In genomic region chr10:97713351-97713827, GRCh38 we compare ENCODE assay signal across 8 cellular contexts. TPM values are rescaled to one million over a fixed set of nuclear protein-coding genes. Genes with fewer than 3 reads are reported as not detected.
A peak's percentile ranks its signal among the peaks of the same experiment; 100 is the strongest.
DNase-seq lines count a peak whose midpoint lies in the region; ATAC-seq and TF ChIP-seq lines count a peak whose summit lies in the region.

Gene MARVELD1 (plus strand): TSS chr10:97713730. CDS start chr10:97713877, 147 bp downstream.

- peaks cover 7% of the 10 kb centered on the region; the same call in 1 of the 2 replicates for H3K4me1 ChIP-seq in MM.1S (ENCODE audit: low read length)

- H3K9me3 ChIP-seq in MM.1S (replicated peaks; ENCODE audit: insufficient read depth, low read length): no peaks in the 10 kb centered on the region

- no peaks in the 10 kb centered on the region for H4K20me1 ChIP-seq in MM.1S (ENCODE audit: insufficient read depth, low read length)

- no peaks in the 10 kb centered on the region for H3K9me3 Mint-ChIP-seq in activated CD4-positive, alpha-beta T cell treated with anti-CD3 and anti-CD28 coated beads, Interleukin-2, amount 10 ng/mL, durations not matched to agents 7 days and 5 days
- no peaks in the 10 kb centered on the region for H3K9me3 Mint-ChIP-seq in nephron progenitor cell

- no peak for TF ChIP-seq CTCF in MM.1S (IDR thresholded peaks at IDR 0.05; ENCODE audit: low read length)
- TF ChIP-seq CTCF in fibroblast of mammary gland (conservative IDR thresholded peaks at IDR 0.05; ENCODE audit: control insufficient read depth, insufficient read depth, low read depth, low read length): no peak
- no peak for TF ChIP-seq CTCF in nephron progenitor cell (IDR thresholded peaks at IDR 0.05)

- H3F3A ChIP-seq in MM.1S (ENCODE audit: insufficient read depth, low read length): no peaks in the 10 kb centered on the region

- no peaks in the 10 kb centered on the region for H3K36me3 Mint-ChIP-seq in activated CD4-positive, alpha-beta T cell treated with anti-CD3 and anti-CD28 coated beads, Interleukin-2, amount 10 ng/mL, durations not matched to agents 7 days and 5 days (ENCODE audit: low read depth)
- H3K36me3 Mint-ChIP-seq in nephron progenitor cell (ENCODE audit: low read depth): peaks cover 20% of the 10 kb centered on the region

- H3K36me3 ChIP-seq in MM.1S (replicated peaks; ENCODE audit: insufficient read depth, low read length): no peaks in the 10 kb centered on the region

- H3K4me1 Mint-ChIP-seq in activated CD4-positive, alpha-beta T cell treated with anti-CD3 and anti-CD28 coated beads, Interleukin-2, amount 10 ng/mL, durations not matched to agents 7 days and 5 days: peaks cover 15% of the 10 kb centered on the region
- peaks cover 54% of the 10 kb centered on the region for H3K4me1 Mint-ChIP-seq in nephron progenitor cell

- H3K4me3 Mint-ChIP-seq in activated CD4-positive, alpha-beta T cell treated with anti-CD3 and anti-CD28 coated beads, Interleukin-2, amount 10 ng/mL, durations not matched to agents 7 days and 5 days: peak within 1 kb of the TSS; percentile 93
- H3K4me3 Mint-ChIP-seq in nephron progenitor cell: peak within 1 kb of the TSS; percentile 97

- H3K27me3 ChIP-seq in MM.1S (replicated peaks; ENCODE audit: insufficient read depth, low read length): peaks cover 18% of the 10 kb centered on the region

- peak within 1 kb of the TSS; percentile 92 for H3K4me2 ChIP-seq in MM.1S (ENCODE audit: low read depth, low read length)

- peaks cover 28% of the 10 kb centered on the region for H3K27me3 Mint-ChIP-seq in activated CD4-positive, alpha-beta T cell treated with anti-CD3 and anti-CD28 coated beads, Interleukin-2, amount 10 ng/mL, durations not matched to agents 7 days and 5 days
- peaks cover 17% of the 10 kb centered on the region for H3K27me3 Mint-ChIP-seq in nephron progenitor cell (ENCODE audit: low read depth, poor library complexity)

- H2AFZ ChIP-seq in MM.1S (ENCODE audit: low read length): peak within 1 kb of the TSS; percentile 83

- POLR2A ChIA-PET in activated CD4-positive, alpha-beta T cell treated with anti-CD3 and anti-CD28 coated beads, Interleukin-2, amount 10 ng/mL, durations not matched to agents 7 days and 5 days (lab: Charles Lee): interaction anchor here (0.6 kb wide), 1 partner anchor 700 kb away, joined by 3 read pairs; no protein-coding TSS in a partner anchor

- no peak for ATAC-seq in GM21723 (IDR thresholded peaks at IDR 0.05; ENCODE audit: unreplicated experiment)
- no peak for ATAC-seq in GM18502 (IDR thresholded peaks at IDR 0.05; ENCODE audit: poor library complexity, unreplicated experiment)

- H3K79me2 ChIP-seq in MM.1S (ENCODE audit: low read length): no peaks in the 10 kb centered on the region

- DNase-seq in activated CD4-positive, alpha-beta T cell treated with anti-CD3 and anti-CD28 coated beads, Interleukin-2, amount 10 ng/mL, durations not matched to agents 7 days and 5 days: no peak
- no peak for DNase-seq in activated CD4-positive, alpha-beta T cell treated with anti-CD3 and anti-CD28 coated beads, Interleukin-2, amount 50 U/mL, for 1 hour
- DNase-seq in MM.1S (no peak), fibroblast of mammary gland (ENCODE audit: low read depth) (peak; percentile 77), nephron progenitor cell (peak; percentile 78)
- peak; percentile 19 to 40 for DNase-seq in activated CD4-positive, alpha-beta T cell treated with anti-CD3 and anti-CD28 coated beads, Interleukin-2, amount 50 U/mL, for 48 hours

- no peaks in the 10 kb centered on the region for H3K9me2 ChIP-seq in MM.1S (replicated peaks; ENCODE audit: insufficient read depth, low read length)

- H3K9ac ChIP-seq in MM.1S (ENCODE audit: low read length): peak within 1 kb of the TSS; percentile 40; the same call in 1 of the 2 replicates

- H3K27ac Mint-ChIP-seq in activated CD4-positive, alpha-beta T cell treated with anti-CD3 and anti-CD28 coated beads, Interleukin-2, amount 10 ng/mL, durations not matched to agents 7 days and 5 days: peak within 1 kb of the TSS; percentile 84
- peak within 1 kb of the TSS; percentile 98 for H3K27ac Mint-ChIP-seq in nephron progenitor cell

- peak within 1 kb of the TSS; percentile 68 for H3K4me3 ChIP-seq in MM.1S (ENCODE audit: low read length)
- H3K4me3 ChIP-seq in fibroblast of mammary gland (ENCODE audit: control insufficient read depth, low read depth, low read length): peak within 1 kb of the TSS; percentile 72

- H3K27ac ChIP-seq in MM.1S (ENCODE audit: low read length): no peak within 1 kb of the TSS

- CTCF ChIA-PET in activated CD4-positive, alpha-beta T cell treated with anti-CD3 and anti-CD28 coated beads, Interleukin-2, amount 10 ng/mL, durations not matched to agents 7 days and 5 days (lab: Charles Lee): interaction anchor here (0.5 to 3.1 kb wide), 5 partner anchors 10 to 52 kb away, joined by 3 to 19 read pairs (median 12); partner anchors contain the start of gene ZFYVE27

RNA-seq across cellular contexts. Expression of gene MARVELD1, which starts in this region (rescaled TPM):
- 1 to 10 TPM; 1.3 to 1.8 TPM for total RNA-seq in activated CD4-positive, alpha-beta T cell treated with anti-CD3 and anti-CD28 coated beads, Interleukin-2, amount 10 ng/mL, durations not matched to agents 7 days and 5 days

Comparison
In these comparisons a context has a peak if more than half of its experiments do, and no peak if none do; other contexts are left out.
1. DNase-seq: peak in activated CD4-positive, alpha-beta T cell treated with anti-CD3 and anti-CD28 coated beads, Interleukin-2, amount 50 U/mL, for 48 hours (2 of 2), fibroblast of mammary gland (single experiment) and nephron progenitor cell (single experiment); none in activated CD4-positive, alpha-beta T cell treated with anti-CD3 and anti-CD28 coated beads, Interleukin-2, amount 10 ng/mL, durations not matched to agents 7 days and 5 days (single experiment), activated CD4-positive, alpha-beta T cell treated with anti-CD3 and anti-CD28 coated beads, Interleukin-2, amount 50 U/mL, for 1 hour (single experiment) and MM.1S (single experiment).